In the genomic region with DNA sequence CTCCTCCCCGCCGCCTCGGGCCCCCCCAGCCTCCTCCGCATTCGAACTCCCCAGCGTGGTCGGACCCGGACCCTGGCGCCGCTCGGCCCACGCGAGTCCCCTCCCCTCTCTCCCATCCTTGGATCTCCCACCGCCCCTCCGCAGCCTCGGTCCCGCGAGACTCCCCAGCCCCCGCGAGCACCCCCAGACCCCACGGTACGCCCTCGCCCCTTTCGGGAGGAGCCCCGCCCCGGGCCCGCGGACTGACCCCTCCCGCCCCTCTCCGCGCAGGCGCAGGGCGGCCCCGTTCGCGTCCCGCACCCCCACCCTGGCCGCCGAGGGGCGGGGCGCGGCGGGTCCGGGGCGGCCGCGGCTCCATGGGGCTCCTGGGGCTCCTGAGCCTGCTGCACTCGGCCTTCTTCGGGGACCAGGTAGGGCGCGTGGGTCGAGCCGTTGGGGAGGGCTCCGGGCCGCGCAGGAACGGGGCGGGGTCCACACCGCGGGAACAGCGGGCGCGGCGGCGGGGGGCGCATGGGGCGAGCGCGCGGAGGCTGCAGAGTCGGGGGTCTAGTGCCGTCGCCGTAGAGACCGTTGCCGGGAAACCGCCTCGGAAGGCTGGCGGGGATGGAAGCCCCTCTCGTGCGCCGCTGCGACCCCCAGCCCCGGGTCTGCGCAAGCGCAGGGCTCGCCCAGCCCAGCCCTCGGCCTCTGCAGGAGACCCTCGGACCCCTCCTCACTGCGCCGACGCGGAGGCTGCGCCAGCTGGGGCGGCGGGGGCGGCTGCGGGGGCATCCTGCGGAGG, we compare ENCODE assay signal across 8 cellular contexts. TPM values are rescaled to one million over a fixed set of nuclear protein-coding genes. Genes with fewer than 3 reads are reported as not detected.
A peak's percentile ranks its signal among the peaks of the same experiment; 100 is the strongest.
DNase-seq lines count a peak whose midpoint lies in the region; ATAC-seq and TF ChIP-seq lines count a peak whose summit lies in the region.

No MANE protein-coding gene starts in this region.

- H3K9me3 ChIP-seq in parathyroid adenoma (ENCODE audit: control insufficient read depth, low read length): no peaks in the 10 kb centered on the region

- H3K79me2 ChIP-seq in parathyroid adenoma: no peaks in the 10 kb centered on the region

- ATAC-seq in GM21360 (IDR thresholded peaks at IDR 0.05; ENCODE audit: unreplicated experiment) (no peak), GM21367 (IDR thresholded peaks at IDR 0.05; ENCODE audit: unreplicated experiment) (no peak), GM21576 (IDR thresholded peaks at IDR 0.05; ENCODE audit: unreplicated experiment) (no peak)

- peaks cover 6% of the 10 kb centered on the region for H3K4me1 ChIP-seq in parathyroid adenoma

- peak overlapping the region; percentile 29 to 80 (median 67) for H3K4me3 ChIP-seq in dorsolateral prefrontal cortex
- no peak overlapping the region for H3K4me3 ChIP-seq in parathyroid adenoma (ENCODE audit: low read depth, low read length)

- H3K36me3 ChIP-seq in parathyroid adenoma (ENCODE audit: control insufficient read depth, insufficient read depth, low read length): no peaks in the 10 kb centered on the region

- peak overlapping the region; percentile 22 for H3K4me2 ChIP-seq in parathyroid adenoma (ENCODE audit: low read length)

- peak overlapping the region in 57 of 59 donors; percentile 33 to 97 (median 84) for H3K27ac ChIP-seq in dorsolateral prefrontal cortex
- H3K27ac ChIP-seq in parathyroid adenoma: no peak overlapping the region

- intact Hi-C loops in dorsolateral prefrontal cortex (cut with DNase I): no loop called here

- H3K9ac ChIP-seq in parathyroid adenoma: no peak overlapping the region

- H3K27me3 ChIP-seq in dorsolateral prefrontal cortex (peaks cover 0 to 14% (median 0%) of the 10 kb centered on the region in 45 donors), parathyroid adenoma (ENCODE audit: control insufficient read depth, insufficient read depth, low read length) (peaks cover 11% of the 10 kb centered on the region)

- DNase-seq in Daoy (ENCODE audit: low read depth): peak; percentile 81
- DNase-seq in NCI-H345 (lab: John Stamatoyannopoulos, UW): peak; percentile 81
- peak in 7 of 10 donors; percentile 45 to 83 (median 60) for DNase-seq in dorsolateral prefrontal cortex
- DNase-seq in GM19240 (ENCODE audit: insufficient read length, low spot score): no peak

- no peak for TF ChIP-seq CTCF in dorsolateral prefrontal cortex (IDR thresholded peaks at IDR 0.05 in 54 of 56, conservative IDR thresholded peaks at IDR 0.05 in 2 of 56; ENCODE audit: low read depth in 1 of 56, partially characterized antibody in 56 of 56)
- TF ChIP-seq CTCF in parathyroid adenoma (IDR thresholded peaks at IDR 0.05): no peak

- H2AFZ ChIP-seq in parathyroid adenoma: no peak overlapping the region

RNA-seq across cellular contexts. Expression of gene APC2, which starts 3.8 kb away (rescaled TPM):
- total RNA-seq in Daoy (2014; rRNA removed; shearing (Covaris generic)): 0.17 TPM in 1 of 2 replicates, not detected in the other
- total RNA-seq in dorsolateral prefrontal cortex: 100 to 1,000 TPM; 130 to 289 (median 183) TPM

RNA-seq across cellular contexts. Expression of gene RPS15, which starts 7.9 kb away (rescaled TPM):
- total RNA-seq in Daoy (2014; rRNA removed; shearing (Covaris generic)): 2,933 and 3,531 TPM in 2 replicates
- total RNA-seq in dorsolateral prefrontal cortex: 100 to 1,000 TPM; 343 to 670 (median 497) TPM

RNA-seq across cellular contexts. Expression of gene C19orf25, which starts 32.9 kb away (rescaled TPM):
- 45.8 and 53.9 TPM in 2 replicates for total RNA-seq in Daoy (2014; rRNA removed; shearing (Covaris generic))
- 10 to 100 TPM; 28.3 to 63.0 (median 35.2) TPM for total RNA-seq in dorsolateral prefrontal cortex

RNA-seq across cellular contexts. Expression of gene DAZAP1, which starts 38.7 kb away (rescaled TPM):
- total RNA-seq in Daoy (2014; rRNA removed; shearing (Covaris generic)): 96.2 and 115 TPM in 2 replicates
- total RNA-seq in dorsolateral prefrontal cortex: 100 to 1,000 TPM in 3 of 120 experiments, 10 to 100 TPM in 117; 46.4 to 115 (median 70.5) TPM

RNA-seq across cellular contexts. Expression of gene PCSK4, which starts 44.0 kb away (rescaled TPM):
- total RNA-seq in Daoy (2014; rRNA removed; shearing (Covaris generic)): 0.11 and 1.3 TPM in 2 replicates
- total RNA-seq in dorsolateral prefrontal cortex: 10 to 100 TPM in 50 of 120 experiments, 1 to 10 TPM in 70; 4.5 to 20.4 (median 9.5) TPM

Comparison
In these comparisons a context has a peak if more than half of its experiments do, and no peak if none do; other contexts are left out.
1. RNA of gene APC2, which starts 3.8 kb away (total RNA-seq): 130 to 289 TPM in dorsolateral prefrontal cortex; 0.17 TPM in Daoy; every median in the first group is over 100 times any median in the second.